20 cellular contexts compared by ENCODE assay signal in the genomic region with DNA sequence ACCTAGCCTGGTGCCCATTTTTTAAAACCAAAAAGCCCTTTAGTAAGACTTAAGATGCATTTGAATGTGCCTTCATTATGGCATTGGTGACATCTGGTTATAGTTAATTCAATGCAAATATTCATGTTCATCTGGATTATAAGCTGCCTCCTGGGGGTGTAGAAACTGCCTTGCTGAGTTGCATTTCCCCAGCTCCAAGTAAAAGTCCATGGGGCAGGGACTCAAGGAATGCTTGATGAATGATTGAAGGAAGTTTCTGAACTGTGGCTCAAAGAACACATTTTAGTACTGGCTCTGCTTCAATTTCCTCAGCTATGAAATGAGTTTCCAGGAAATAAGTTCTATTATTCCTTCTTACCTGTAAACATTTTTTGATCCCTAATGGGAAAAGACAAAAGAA. TPM values are rescaled to one million over a fixed set of nuclear protein-coding genes. Genes with fewer than 3 reads are reported as not detected.
A peak's percentile ranks its signal among the peaks of the same experiment; 100 is the strongest.
DNase-seq lines count a peak whose midpoint lies in the region; ATAC-seq, FAIRE-seq and TF ChIP-seq lines count a peak whose summit lies in the region.
"Had no signal": no experiment of that assay in that cellular context is flagged by ENCODE, and none has a peak within 500 bp of the region (broad histone marks: within the 10 kb centered on the region; RNA-seq: fewer than 3 reads in every experiment).

No MANE protein-coding gene starts in this region.

- no peak for ATAC-seq in GM23338
- ATAC-seq in HG03442 (IDR thresholded peaks at IDR 0.05; ENCODE audit: unreplicated experiment) = no peak
- no peak for ATAC-seq in GM18861 (IDR thresholded peaks at IDR 0.05; ENCODE audit: unreplicated experiment)
- ATAC-seq in natural killer cell treated with Interleukin-12 subunit alpha and Interleukin-12 subunit beta and Interleukin-15 and Interleukin-18, amount 100 ng/mL, for 72 hours = no peak

- H3K27me3 ChIP-seq in GM23338 (ENCODE audit: insufficient read depth) = no peaks in the 10 kb centered on the region
- H3K27me3 ChIP-seq in small intestine (ENCODE audit: control insufficient read depth in 2 of 2, insufficient read depth in 2 of 2, low read length in 2 of 2) = no peaks in the 10 kb centered on the region

- H3K4me3 Mint-ChIP-seq in GM23338 = no peak overlapping the region; the same call in 2 of the 3 replicates
- H3K4me3 Mint-ChIP-seq in natural killer cell treated with Interleukin-12 subunit alpha and Interleukin-12 subunit beta and Interleukin-15 and Interleukin-18, amount 100 ng/mL, for 72 hours = no peak overlapping the region
- H3K4me3 Mint-ChIP-seq: CD4-positive, alpha-beta memory T cell; HFFc6 had no signal

- H3K4me1 ChIP-seq in GM23338 (ENCODE audit: insufficient read depth) (peaks cover 30% of the 10 kb centered on the region), small intestine (ENCODE audit: control insufficient read depth in 2 of 2, insufficient read depth in 1 of 2, low read depth in 1 of 2, low read length in 1 of 2) (peaks cover 0 to 3% of the 10 kb centered on the region in 2 donors)

- no peaks in the 10 kb centered on the region for H4K20me1 ChIP-seq in GM23338 (replicated peaks; ENCODE audit: insufficient read depth)

- no peak overlapping the region for H3K27ac Mint-ChIP-seq in GM23338
- no peak overlapping the region for H3K27ac Mint-ChIP-seq in natural killer cell treated with Interleukin-12 subunit alpha and Interleukin-12 subunit beta and Interleukin-15 and Interleukin-18, amount 100 ng/mL, for 72 hours
- H3K27ac Mint-ChIP-seq: CD4-positive, alpha-beta memory T cell; HFFc6 had no signal

- no peak for DNase-seq in GM23338 (ENCODE audit: low spot score)
- peak; percentile 85 for DNase-seq in SK-N-MC (ENCODE audit: low read depth, low spot score)
- DNase-seq in kidney tubule cell (ENCODE audit: low spot score) = peak; percentile 37
- DNase-seq in small intestine = peak; percentile 84
- DNase-seq in natural killer cell treated with Interleukin-12 subunit alpha and Interleukin-12 subunit beta and Interleukin-15 and Interleukin-18, amount 100 ng/mL, for 72 hours (ENCODE audit: low spot score) = no peak
- DNase-seq: Caco-2; CD4-positive, alpha-beta memory T cell; DMS153; HFFc6; KBM-7; MM.1S; NCI-H1092; NCI-H1436; NCI-H187 treated with DMSO at 0.1 percent for 48 hours; NCI-H2227 treated with DMSO at 0.1 percent for 48 hours; NCI-H510A treated with DMSO at 0.1 percent for 48 hours; NCI-H774 had no signal

- no peaks in the 10 kb centered on the region; the same call in 2 of the 3 replicates for H3K9me3 Mint-ChIP-seq in GM23338
- H3K9me3 Mint-ChIP-seq in natural killer cell treated with Interleukin-12 subunit alpha and Interleukin-12 subunit beta and Interleukin-15 and Interleukin-18, amount 100 ng/mL, for 72 hours = peaks cover 2% of the 10 kb centered on the region
- H3K9me3 Mint-ChIP-seq: HFFc6 had no signal

- TF ChIP-seq CTCF in GM23338 (conservative IDR thresholded peaks at IDR 0.05; ENCODE audit: low read depth in 2 of 2) = no peak

- no peak overlapping the region for H2AFZ ChIP-seq in GM23338

- H3K79me2 ChIP-seq in GM23338 (replicated peaks; ENCODE audit: insufficient read depth) = no peaks in the 10 kb centered on the region

- H3K4me1 Mint-ChIP-seq in GM23338 = peaks cover 22% of the 10 kb centered on the region
- H3K4me1 Mint-ChIP-seq in natural killer cell treated with Interleukin-12 subunit alpha and Interleukin-12 subunit beta and Interleukin-15 and Interleukin-18, amount 100 ng/mL, for 72 hours (ENCODE audit: low read depth in 2 of 2) = no peaks in the 10 kb centered on the region
- H3K4me1 Mint-ChIP-seq: CD4-positive, alpha-beta memory T cell had no signal

- 0 out of 2 replicates have a peak, but pooled peaks cover 3% of the 10 kb centered on the region for H3F3A ChIP-seq in GM23338 (replicated peaks; ENCODE audit: low read depth)

- H3K9ac ChIP-seq in SK-N-MC (ENCODE audit: insufficient read length) = peak overlapping the region; percentile 5

- H3K27ac ChIP-seq in GM23338 (ENCODE audit: low read depth) (no peak overlapping the region), SK-N-MC (peak overlapping the region; percentile 94), small intestine (ENCODE audit: low read depth in 1 of 2, low read length in 1 of 2) (no peak overlapping the region)

- H3K9me2 ChIP-seq in GM23338 (ENCODE audit: insufficient read depth) = no peaks in the 10 kb centered on the region

- H3K27me3 Mint-ChIP-seq in GM23338 (ENCODE audit: insufficient read depth, low read depth, poor library complexity) = peaks cover 5% of the 10 kb centered on the region
- H3K27me3 Mint-ChIP-seq in natural killer cell treated with Interleukin-12 subunit alpha and Interleukin-12 subunit beta and Interleukin-15 and Interleukin-18, amount 100 ng/mL, for 72 hours = peaks cover 4 to 9% of the 10 kb centered on the region in 2 donors
- H3K27me3 Mint-ChIP-seq: CD4-positive, alpha-beta memory T cell had no signal

- H3K36me3 ChIP-seq in GM23338 (ENCODE audit: insufficient read depth) (no peaks in the 10 kb centered on the region), SK-N-MC (ENCODE audit: insufficient read depth, low read length) (no peaks in the 10 kb centered on the region), small intestine (ENCODE audit: control insufficient read depth in 2 of 2, insufficient read depth in 2 of 2, low read length in 2 of 2) (no peaks in the 10 kb centered on the region)

- no peaks in the 10 kb centered on the region for H3K9me3 ChIP-seq in SK-N-MC (ENCODE audit: low read depth, low read length)
- H3K9me3 ChIP-seq in small intestine (ENCODE audit: control insufficient read depth, low read depth) = no peaks in the 10 kb centered on the region
- H3K9me3 ChIP-seq: Caco-2 had no signal

- H3K4me3 ChIP-seq in GM23338 = no peak overlapping the region
- H3K4me3 ChIP-seq in SK-N-MC = peak overlapping the region; percentile 46
- H3K4me3 ChIP-seq in small intestine (ENCODE audit: low read depth in 1 of 2, low read length in 2 of 2) = no peak overlapping the region

- no peaks in the 10 kb centered on the region for H3K36me3 Mint-ChIP-seq in GM23338 (ENCODE audit: low read depth)
- H3K36me3 Mint-ChIP-seq in natural killer cell treated with Interleukin-12 subunit alpha and Interleukin-12 subunit beta and Interleukin-15 and Interleukin-18, amount 100 ng/mL, for 72 hours = no peaks in the 10 kb centered on the region
- H3K36me3 Mint-ChIP-seq: CD4-positive, alpha-beta memory T cell had no signal

- no peak for FAIRE-seq in small intestine (lab: Jason Lieb, UNC)
- FAIRE-seq: H54 had no signal

- H3K4me2 ChIP-seq in GM23338 = peak overlapping the region; percentile 23; the same call in 1 of the 2 replicates

TF ChIP-seq in GM23338, 12 proteins besides CTCF, POLR2A, EP300 and RAD21:
- TF ChIP-seq, protein P1, sequence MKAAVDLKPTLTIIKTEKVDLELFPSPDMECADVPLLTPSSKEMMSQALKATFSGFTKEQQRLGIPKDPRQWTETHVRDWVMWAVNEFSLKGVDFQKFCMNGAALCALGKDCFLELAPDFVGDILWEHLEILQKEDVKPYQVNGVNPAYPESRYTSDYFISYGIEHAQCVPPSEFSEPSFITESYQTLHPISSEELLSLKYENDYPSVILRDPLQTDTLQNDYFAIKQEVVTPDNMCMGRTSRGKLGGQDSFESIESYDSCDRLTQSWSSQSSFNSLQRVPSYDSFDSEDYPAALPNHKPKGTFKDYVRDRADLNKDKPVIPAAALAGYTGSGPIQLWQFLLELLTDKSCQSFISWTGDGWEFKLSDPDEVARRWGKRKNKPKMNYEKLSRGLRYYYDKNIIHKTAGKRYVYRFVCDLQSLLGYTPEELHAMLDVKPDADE (IDR thresholded peaks at IDR 0.05) = no peak
- TF ChIP-seq, protein P2, sequence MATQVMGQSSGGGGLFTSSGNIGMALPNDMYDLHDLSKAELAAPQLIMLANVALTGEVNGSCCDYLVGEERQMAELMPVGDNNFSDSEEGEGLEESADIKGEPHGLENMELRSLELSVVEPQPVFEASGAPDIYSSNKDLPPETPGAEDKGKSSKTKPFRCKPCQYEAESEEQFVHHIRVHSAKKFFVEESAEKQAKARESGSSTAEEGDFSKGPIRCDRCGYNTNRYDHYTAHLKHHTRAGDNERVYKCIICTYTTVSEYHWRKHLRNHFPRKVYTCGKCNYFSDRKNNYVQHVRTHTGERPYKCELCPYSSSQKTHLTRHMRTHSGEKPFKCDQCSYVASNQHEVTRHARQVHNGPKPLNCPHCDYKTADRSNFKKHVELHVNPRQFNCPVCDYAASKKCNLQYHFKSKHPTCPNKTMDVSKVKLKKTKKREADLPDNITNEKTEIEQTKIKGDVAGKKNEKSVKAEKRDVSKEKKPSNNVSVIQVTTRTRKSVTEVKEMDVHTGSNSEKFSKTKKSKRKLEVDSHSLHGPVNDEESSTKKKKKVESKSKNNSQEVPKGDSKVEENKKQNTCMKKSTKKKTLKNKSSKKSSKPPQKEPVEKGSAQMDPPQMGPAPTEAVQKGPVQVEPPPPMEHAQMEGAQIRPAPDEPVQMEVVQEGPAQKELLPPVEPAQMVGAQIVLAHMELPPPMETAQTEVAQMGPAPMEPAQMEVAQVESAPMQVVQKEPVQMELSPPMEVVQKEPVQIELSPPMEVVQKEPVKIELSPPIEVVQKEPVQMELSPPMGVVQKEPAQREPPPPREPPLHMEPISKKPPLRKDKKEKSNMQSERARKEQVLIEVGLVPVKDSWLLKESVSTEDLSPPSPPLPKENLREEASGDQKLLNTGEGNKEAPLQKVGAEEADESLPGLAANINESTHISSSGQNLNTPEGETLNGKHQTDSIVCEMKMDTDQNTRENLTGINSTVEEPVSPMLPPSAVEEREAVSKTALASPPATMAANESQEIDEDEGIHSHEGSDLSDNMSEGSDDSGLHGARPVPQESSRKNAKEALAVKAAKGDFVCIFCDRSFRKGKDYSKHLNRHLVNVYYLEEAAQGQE (IDR thresholded peaks at IDR 0.05; ENCODE audit: unreplicated experiment) = no peak
- TF ChIP-seq ZNF331 (CRISPR knock-in tag; IDR thresholded peaks at IDR 0.05; ENCODE audit: low read depth) = no peak
- TF ChIP-seq ZNF114 (CRISPR knock-in tag; IDR thresholded peaks at IDR 0.05) = no peak
- no peak for TF ChIP-seq EZH2phosphoT487 (IDR thresholded peaks at IDR 0.05; ENCODE audit: unreplicated experiment)
- no peak for TF ChIP-seq CREB1 (CRISPR knock-in tag; IDR thresholded peaks at IDR 0.05; ENCODE audit: low read depth)

RNA-seq across cellular contexts. Expression of a gene that starts 18.5 kb away (rescaled TPM):
- total RNA-seq in GM23338 (2014; rRNA removed; shearing (Covaris generic)) = 125 and 139 TPM in 2 replicates
- 31.8 and 35.6 TPM in 2 replicates for polyA plus RNA-seq in GM23338 (2016; fragmentation: Nextera tagmentation; extraction: Ambion mirVana)
- polyA plus RNA-seq in small intestine = 100 to 1,000 TPM in 1 of 3 donors, 10 to 100 TPM in 2; 49.5 to 111 (median 100.0) TPM
- total RNA-seq in natural killer cell treated with Interleukin-12 subunit alpha and Interleukin-12 subunit beta and Interleukin-15 and Interleukin-18, amount 100 ng/mL, for 72 hours = 10 to 100 TPM in 1 of 2 donors, 1 to 10 TPM in 1; 8.5 to 15.4 TPM

Comparison
In these comparisons a context has a peak if more than half of its experiments do, and no peak if none do; other contexts are left out.
1. DNase-seq: peak in SK-N-MC (single experiment), kidney tubule cell (single experiment) and small intestine (single experiment); none in GM23338 (single experiment) and natural killer cell treated with Interleukin-12 subunit alpha and Interleukin-12 subunit beta and Interleukin-15 and Interleukin-18, amount 100 ng/mL, for 72 hours (single experiment).